In the genomic region with DNA sequence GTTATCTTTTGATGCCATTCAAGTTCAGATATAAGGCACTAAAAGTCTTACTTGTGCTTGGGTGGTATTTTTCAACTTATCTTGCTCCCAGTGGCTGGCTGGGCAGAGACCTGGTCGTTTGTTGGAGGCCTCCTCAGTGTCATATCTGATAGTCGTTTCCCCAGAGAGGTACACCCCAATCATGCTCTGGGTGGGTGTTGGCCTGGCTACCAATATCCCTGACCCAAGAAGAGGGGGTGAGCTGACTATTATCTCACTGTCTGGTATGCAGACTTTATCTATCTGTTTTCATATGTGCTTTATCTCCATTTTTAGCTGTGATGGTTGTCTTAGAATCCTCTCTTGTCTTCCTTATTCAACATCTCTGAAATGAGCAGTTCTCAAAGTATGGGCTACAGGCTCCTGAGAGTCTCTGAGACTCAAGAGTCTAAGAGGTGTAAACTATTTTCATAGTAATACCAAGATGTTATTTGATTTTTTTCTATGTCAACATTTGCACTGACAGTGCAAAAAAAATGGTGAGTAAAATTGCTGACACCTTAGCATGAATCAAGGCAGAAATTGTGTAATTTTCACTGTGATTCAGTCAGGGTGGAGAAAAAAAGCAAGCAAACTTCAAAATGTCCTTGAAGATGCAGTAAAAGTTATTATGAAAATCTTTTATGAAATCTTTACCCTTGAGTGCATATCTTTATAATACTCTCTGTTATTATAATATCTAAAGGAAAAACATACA, we compare ENCODE assay signal across 1 cellular context.
A peak's percentile ranks its signal among the peaks of the same experiment; 100 is the strongest.
TF ChIP-seq lines count a peak whose summit lies in the region.

No MANE protein-coding gene starts in this region.

TF ChIP-seq in K562, 482 proteins besides CTCF, POLR2A, EP300 and RAD21 (continued from another document and continues in another):
- TF ChIP-seq ZNF318 (IDR thresholded peaks at IDR 0.05; ENCODE audit: borderline replicate concordance in 1 of 2, low read depth in 1 of 2) (no peak), ATF1 (CRISPR knock-in tag; IDR thresholded peaks at IDR 0.05) (no peak), ATF1 (tag; IDR thresholded peaks at IDR 0.05) (peak; percentile 50; the same call in 1 of the 2 replicates), CREM (IDR thresholded peaks at IDR 0.05; ENCODE audit: low read depth) (peak; percentile 58), U2AF2 (optimal IDR thresholded peaks at IDR 0.05; ENCODE audit: low read depth, low read length) (no peak), SIN3A (IDR thresholded peaks at IDR 0.05; ENCODE audit: borderline replicate concordance in 2 of 2, control insufficient read depth in 1 of 2, low read depth in 2 of 2, low read length in 2 of 2) (no peak), RCOR1 (IDR thresholded peaks at IDR 0.05; ENCODE audit: borderline replicate concordance in 1 of 2, low read depth in 2 of 2, low read length in 2 of 2) (peak in 1 of 2 experiments; percentile 55; a peak in 2 of 4 replicates), SMARCA4 (IDR thresholded peaks at IDR 0.05) (peak; percentile 56), KLF6 (CRISPR knock-in tag; IDR thresholded peaks at IDR 0.05; ENCODE audit: borderline replicate concordance) (no peak), ZNF707 (CRISPR knock-in tag; conservative IDR thresholded peaks at IDR 0.05) (no peak), ZBTB7A (IDR thresholded peaks at IDR 0.05; ENCODE audit: borderline replicate concordance, control insufficient read depth, low read depth, low read length) (no peak), CBX5 (IDR thresholded peaks at IDR 0.05; ENCODE audit: borderline replicate concordance, low read depth) (no peak), DACH1 (IDR thresholded peaks at IDR 0.05; ENCODE audit: partially characterized antibody) (peak; percentile 7), HEY1 (CRISPR knock-in tag; IDR thresholded peaks at IDR 0.05; ENCODE audit: borderline replicate concordance) (no peak), ESRRA (IDR thresholded peaks at IDR 0.05; ENCODE audit: borderline replicate concordance, low read depth) (no peak), CBFA2T3 (IDR thresholded peaks at IDR 0.05) (peak; percentile 83), ZNF395 (CRISPR knock-in tag; IDR thresholded peaks at IDR 0.05) (0 out of 2 replicates have a peak, but pooled peaks have one; percentile 35), MYBL2 (IDR thresholded peaks at IDR 0.05; ENCODE audit: low read depth) (no peak; the same call in 1 of the 2 replicates), MYBL2 (CRISPR knock-in tag; IDR thresholded peaks at IDR 0.05; ENCODE audit: borderline replicate concordance) (no peak), RBM34 (IDR thresholded peaks at IDR 0.05; ENCODE audit: borderline replicate concordance, insufficient read depth, low read length) (no peak)
- TF ChIP-seq, protein P1, sequence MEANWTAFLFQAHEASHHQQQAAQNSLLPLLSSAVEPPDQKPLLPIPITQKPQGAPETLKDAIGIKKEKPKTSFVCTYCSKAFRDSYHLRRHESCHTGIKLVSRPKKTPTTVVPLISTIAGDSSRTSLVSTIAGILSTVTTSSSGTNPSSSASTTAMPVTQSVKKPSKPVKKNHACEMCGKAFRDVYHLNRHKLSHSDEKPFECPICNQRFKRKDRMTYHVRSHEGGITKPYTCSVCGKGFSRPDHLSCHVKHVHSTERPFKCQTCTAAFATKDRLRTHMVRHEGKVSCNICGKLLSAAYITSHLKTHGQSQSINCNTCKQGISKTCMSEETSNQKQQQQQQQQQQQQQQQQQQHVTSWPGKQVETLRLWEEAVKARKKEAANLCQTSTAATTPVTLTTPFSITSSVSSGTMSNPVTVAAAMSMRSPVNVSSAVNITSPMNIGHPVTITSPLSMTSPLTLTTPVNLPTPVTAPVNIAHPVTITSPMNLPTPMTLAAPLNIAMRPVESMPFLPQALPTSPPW (CRISPR knock-in tag; IDR thresholded peaks at IDR 0.05) = peak; percentile 56
- TF ChIP-seq, protein P2, sequence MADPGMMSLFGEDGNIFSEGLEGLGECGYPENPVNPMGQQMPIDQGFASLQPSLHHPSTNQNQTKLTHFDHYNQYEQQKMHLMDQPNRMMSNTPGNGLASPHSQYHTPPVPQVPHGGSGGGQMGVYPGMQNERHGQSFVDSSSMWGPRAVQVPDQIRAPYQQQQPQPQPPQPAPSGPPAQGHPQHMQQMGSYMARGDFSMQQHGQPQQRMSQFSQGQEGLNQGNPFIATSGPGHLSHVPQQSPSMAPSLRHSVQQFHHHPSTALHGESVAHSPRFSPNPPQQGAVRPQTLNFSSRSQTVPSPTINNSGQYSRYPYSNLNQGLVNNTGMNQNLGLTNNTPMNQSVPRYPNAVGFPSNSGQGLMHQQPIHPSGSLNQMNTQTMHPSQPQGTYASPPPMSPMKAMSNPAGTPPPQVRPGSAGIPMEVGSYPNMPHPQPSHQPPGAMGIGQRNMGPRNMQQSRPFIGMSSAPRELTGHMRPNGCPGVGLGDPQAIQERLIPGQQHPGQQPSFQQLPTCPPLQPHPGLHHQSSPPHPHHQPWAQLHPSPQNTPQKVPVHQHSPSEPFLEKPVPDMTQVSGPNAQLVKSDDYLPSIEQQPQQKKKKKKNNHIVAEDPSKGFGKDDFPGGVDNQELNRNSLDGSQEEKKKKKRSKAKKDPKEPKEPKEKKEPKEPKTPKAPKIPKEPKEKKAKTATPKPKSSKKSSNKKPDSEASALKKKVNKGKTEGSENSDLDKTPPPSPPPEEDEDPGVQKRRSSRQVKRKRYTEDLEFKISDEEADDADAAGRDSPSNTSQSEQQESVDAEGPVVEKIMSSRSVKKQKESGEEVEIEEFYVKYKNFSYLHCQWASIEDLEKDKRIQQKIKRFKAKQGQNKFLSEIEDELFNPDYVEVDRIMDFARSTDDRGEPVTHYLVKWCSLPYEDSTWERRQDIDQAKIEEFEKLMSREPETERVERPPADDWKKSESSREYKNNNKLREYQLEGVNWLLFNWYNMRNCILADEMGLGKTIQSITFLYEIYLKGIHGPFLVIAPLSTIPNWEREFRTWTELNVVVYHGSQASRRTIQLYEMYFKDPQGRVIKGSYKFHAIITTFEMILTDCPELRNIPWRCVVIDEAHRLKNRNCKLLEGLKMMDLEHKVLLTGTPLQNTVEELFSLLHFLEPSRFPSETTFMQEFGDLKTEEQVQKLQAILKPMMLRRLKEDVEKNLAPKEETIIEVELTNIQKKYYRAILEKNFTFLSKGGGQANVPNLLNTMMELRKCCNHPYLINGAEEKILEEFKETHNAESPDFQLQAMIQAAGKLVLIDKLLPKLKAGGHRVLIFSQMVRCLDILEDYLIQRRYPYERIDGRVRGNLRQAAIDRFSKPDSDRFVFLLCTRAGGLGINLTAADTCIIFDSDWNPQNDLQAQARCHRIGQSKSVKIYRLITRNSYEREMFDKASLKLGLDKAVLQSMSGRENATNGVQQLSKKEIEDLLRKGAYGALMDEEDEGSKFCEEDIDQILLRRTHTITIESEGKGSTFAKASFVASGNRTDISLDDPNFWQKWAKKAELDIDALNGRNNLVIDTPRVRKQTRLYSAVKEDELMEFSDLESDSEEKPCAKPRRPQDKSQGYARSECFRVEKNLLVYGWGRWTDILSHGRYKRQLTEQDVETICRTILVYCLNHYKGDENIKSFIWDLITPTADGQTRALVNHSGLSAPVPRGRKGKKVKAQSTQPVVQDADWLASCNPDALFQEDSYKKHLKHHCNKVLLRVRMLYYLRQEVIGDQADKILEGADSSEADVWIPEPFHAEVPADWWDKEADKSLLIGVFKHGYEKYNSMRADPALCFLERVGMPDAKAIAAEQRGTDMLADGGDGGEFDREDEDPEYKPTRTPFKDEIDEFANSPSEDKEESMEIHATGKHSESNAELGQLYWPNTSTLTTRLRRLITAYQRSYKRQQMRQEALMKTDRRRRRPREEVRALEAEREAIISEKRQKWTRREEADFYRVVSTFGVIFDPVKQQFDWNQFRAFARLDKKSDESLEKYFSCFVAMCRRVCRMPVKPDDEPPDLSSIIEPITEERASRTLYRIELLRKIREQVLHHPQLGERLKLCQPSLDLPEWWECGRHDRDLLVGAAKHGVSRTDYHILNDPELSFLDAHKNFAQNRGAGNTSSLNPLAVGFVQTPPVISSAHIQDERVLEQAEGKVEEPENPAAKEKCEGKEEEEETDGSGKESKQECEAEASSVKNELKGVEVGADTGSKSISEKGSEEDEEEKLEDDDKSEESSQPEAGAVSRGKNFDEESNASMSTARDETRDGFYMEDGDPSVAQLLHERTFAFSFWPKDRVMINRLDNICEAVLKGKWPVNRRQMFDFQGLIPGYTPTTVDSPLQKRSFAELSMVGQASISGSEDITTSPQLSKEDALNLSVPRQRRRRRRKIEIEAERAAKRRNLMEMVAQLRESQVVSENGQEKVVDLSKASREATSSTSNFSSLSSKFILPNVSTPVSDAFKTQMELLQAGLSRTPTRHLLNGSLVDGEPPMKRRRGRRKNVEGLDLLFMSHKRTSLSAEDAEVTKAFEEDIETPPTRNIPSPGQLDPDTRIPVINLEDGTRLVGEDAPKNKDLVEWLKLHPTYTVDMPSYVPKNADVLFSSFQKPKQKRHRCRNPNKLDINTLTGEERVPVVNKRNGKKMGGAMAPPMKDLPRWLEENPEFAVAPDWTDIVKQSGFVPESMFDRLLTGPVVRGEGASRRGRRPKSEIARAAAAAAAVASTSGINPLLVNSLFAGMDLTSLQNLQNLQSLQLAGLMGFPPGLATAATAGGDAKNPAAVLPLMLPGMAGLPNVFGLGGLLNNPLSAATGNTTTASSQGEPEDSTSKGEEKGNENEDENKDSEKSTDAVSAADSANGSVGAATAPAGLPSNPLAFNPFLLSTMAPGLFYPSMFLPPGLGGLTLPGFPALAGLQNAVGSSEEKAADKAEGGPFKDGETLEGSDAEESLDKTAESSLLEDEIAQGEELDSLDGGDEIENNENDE (IDR thresholded peaks at IDR 0.05; ENCODE audit: low read depth, low read length) = no peak
- TF ChIP-seq, protein P3, sequence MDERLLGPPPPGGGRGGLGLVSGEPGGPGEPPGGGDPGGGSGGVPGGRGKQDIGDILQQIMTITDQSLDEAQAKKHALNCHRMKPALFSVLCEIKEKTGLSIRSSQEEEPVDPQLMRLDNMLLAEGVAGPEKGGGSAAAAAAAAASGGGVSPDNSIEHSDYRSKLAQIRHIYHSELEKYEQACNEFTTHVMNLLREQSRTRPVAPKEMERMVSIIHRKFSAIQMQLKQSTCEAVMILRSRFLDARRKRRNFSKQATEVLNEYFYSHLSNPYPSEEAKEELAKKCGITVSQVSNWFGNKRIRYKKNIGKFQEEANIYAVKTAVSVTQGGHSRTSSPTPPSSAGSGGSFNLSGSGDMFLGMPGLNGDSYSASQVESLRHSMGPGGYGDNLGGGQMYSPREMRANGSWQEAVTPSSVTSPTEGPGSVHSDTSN (CRISPR knock-in tag; IDR thresholded peaks at IDR 0.05; ENCODE audit: low read depth) = no peak
- TF ChIP-seq, protein P3 (tag; conservative IDR thresholded peaks at IDR 0.05; ENCODE audit: low read depth) = no peak
